11 cellular contexts compared by ENCODE assay signal in the genomic region with DNA sequence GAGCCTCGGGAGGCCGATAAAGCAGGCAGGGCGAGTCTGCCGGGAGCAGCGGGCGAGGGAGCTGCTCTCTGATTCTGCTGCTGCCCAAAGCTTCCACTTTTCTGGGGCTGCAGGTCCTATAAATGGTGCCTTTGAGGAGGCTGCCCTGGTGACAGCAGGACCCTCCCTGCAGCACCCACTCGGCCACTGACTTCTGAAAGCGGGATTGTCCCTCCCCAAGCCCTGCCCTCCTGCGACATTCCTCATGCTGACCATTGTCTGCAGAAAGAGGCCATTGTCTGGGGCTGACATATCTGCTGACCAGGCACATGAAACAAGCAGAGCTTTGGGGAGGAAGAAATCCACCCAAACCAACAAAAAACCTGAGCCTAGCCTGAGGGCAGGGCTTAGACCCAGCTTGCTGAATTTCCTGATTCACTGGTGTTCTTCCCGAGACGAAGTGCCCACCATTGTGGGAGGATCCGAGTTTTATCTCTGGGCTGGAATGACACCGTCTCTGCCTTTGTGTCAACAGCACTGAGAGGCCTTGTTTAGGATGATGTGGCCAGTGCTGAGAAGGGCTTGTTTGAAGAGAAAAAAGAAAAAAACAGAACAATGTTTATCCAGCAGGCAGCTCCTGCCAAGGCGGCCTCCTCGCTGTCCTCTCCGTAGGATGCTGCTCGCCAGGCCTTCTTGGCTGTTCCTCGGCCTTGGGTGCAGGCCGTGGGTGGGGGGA.
DNase-seq lines count a peak whose midpoint lies in the region; ATAC-seq and TF ChIP-seq lines count a peak whose summit lies in the region.
"Had no signal": no experiment of that assay in that cellular context is flagged by ENCODE, and none has a peak within 500 bp of the region (broad histone marks: within the 10 kb centered on the region; RNA-seq: fewer than 3 reads in every experiment).

No MANE protein-coding gene starts in this region.

- no peak for TF ChIP-seq POLR2A in testis (IDR thresholded peaks at IDR 0.05)

- no peaks in the 10 kb centered on the region for H3K27me3 ChIP-seq in testis

- H3K4me3 ChIP-seq in testis = no peak overlapping the region

- H3K27ac ChIP-seq in testis = peak overlapping the region; percentile 61 to 69

- ATAC-seq in Right ventricle myocardium superior (ENCODE audit: poor library complexity) (peak; percentile 31), Right ventricle myocardium inferior (no peak)
- ATAC-seq: SK-N-SH treated with all-trans-retinoic acid at 6 μM for 48 hours had no signal

- TF ChIP-seq CTCF in testis (IDR thresholded peaks at IDR 0.05) = no peak

- peaks cover 21% of the 10 kb centered on the region for H3K4me1 ChIP-seq in testis

- no peaks in the 10 kb centered on the region for H3K36me3 ChIP-seq in testis (ENCODE audit: low read depth, missing control alignments)

- 31 to 56% methylated on average over 12 to 19 of the region's 19 CpGs for WGBS in testis, 2 donors

- no peak for DNase-seq in Right ventricle myocardium superior
- DNase-seq in Right ventricle myocardium inferior (ENCODE audit: missing footprints) = no peak
- peak; percentile 73 for DNase-seq in ecto neural progenitor cell (ENCODE audit: low spot score)
- peak; percentile 90 for DNase-seq in midbrain (lab: John Stamatoyannopoulos, UW)
- peak; percentile 76 for DNase-seq in testis
- DNase-seq in NCI-H1105 treated with DMSO at 0.1 percent for 48 hours (lab: John Stamatoyannopoulos, UW) = no peak
- no peak for DNase-seq in NCI-H2171 (lab: John Stamatoyannopoulos, UW)
- DNase-seq in RKO (ENCODE audit: low spot score) = no peak
- DNase-seq: dermis blood vessel endothelial cell, DMS 273 treated with DMSO at 0.1 percent for 48 hours had no signal

- H3K9me3 ChIP-seq in testis = no peaks in the 10 kb centered on the region

- intact Hi-C loops in Right ventricle myocardium superior (cut with DNase I) = no loop called here
- intact Hi-C loops in Right ventricle myocardium inferior (cut with DNase I) = no loop called here
- intact Hi-C loops in testis (cut with DNase I; ENCODE audit: low total_unique reads) = no loop called here

Comparison
In these comparisons a context has a peak if more than half of its experiments do, and no peak if none do; other contexts are left out.
1. DNase-seq: peak in ecto neural progenitor cell (single experiment), midbrain (single experiment) and testis (single experiment); none in Right ventricle myocardium superior (single experiment), Right ventricle myocardium inferior (single experiment), NCI-H1105 treated with DMSO at 0.1 percent for 48 hours (single experiment), NCI-H2171 (single experiment) and RKO (single experiment).